In genomic region chr1:32205401-32206370, GRCh38 we compare ENCODE assay signal across 8 cellular contexts. TPM values are rescaled to one million over a fixed set of nuclear protein-coding genes. Genes with fewer than 3 reads are reported as not detected.
DNase-seq lines count a peak whose midpoint lies in the region; ATAC-seq and TF ChIP-seq lines count a peak whose summit lies in the region.

TSS of gene IQCC (plus strand) at chr1:32205671. CDS start at chr1:32205682, 11 bp downstream.

- H3K27ac ChIP-seq in BLaER1 = peak within 1 kb of the TSS; percentile 79
- peak within 1 kb of the TSS; percentile 65 for H3K27ac ChIP-seq in RWPE1

- no peaks in the 10 kb centered on the region for H3K36me3 Mint-ChIP-seq in natural killer cell treated with Interleukin-12 subunit alpha and Interleukin-12 subunit beta and Interleukin-15 and Interleukin-18, amount 100 ng/mL, for 72 hours

- peak within 1 kb of the TSS; percentile 89 for H3K9ac ChIP-seq in BLaER1

- peaks cover 23 to 29% of the 10 kb centered on the region in 2 donors for H3K4me1 Mint-ChIP-seq in natural killer cell treated with Interleukin-12 subunit alpha and Interleukin-12 subunit beta and Interleukin-15 and Interleukin-18, amount 100 ng/mL, for 72 hours (ENCODE audit: low read depth in 2 of 2)

- H4K20me1 ChIP-seq in BLaER1 = no peaks in the 10 kb centered on the region

- no peaks in the 10 kb centered on the region for H3K9me3 Mint-ChIP-seq in natural killer cell treated with Interleukin-12 subunit alpha and Interleukin-12 subunit beta and Interleukin-15 and Interleukin-18, amount 100 ng/mL, for 72 hours

- peak; percentile 83 to 87 for ATAC-seq in natural killer cell treated with Interleukin-12 subunit alpha and Interleukin-12 subunit beta and Interleukin-15 and Interleukin-18, amount 100 ng/mL, for 72 hours

- H3K9me3 ChIP-seq in BLaER1 = no peaks in the 10 kb centered on the region

- peak within 1 kb of the TSS; percentile 91 for H3K4me3 Mint-ChIP-seq in natural killer cell treated with Interleukin-12 subunit alpha and Interleukin-12 subunit beta and Interleukin-15 and Interleukin-18, amount 100 ng/mL, for 72 hours

- DNase-seq in GM20000 (ENCODE audit: low spot score) = peak; percentile 90
- DNase-seq in M059J (ENCODE audit: low read depth) = peak; percentile 89
- peak; percentile 85 for DNase-seq in RWPE1 (ENCODE audit: low spot score)
- peak; percentile 71 for DNase-seq in activated effector memory CD4-positive, alpha-beta T cell treated with Interleukin-2 at 50 U/mL for 16 hours
- peak; percentile 72 for DNase-seq in fibroblast of the aortic adventitia (ENCODE audit: low read depth)
- DNase-seq in natural killer cell treated with Interleukin-12 subunit alpha and Interleukin-12 subunit beta and Interleukin-15 and Interleukin-18, amount 100 ng/mL, for 72 hours (ENCODE audit: low spot score) = peak; percentile 89
- peak; percentile 69 to 84 (median 82) for DNase-seq in stimulated activated naive CD4-positive, alpha-beta T cell (lab: John Stamatoyannopoulos, UW)

- no peak for TF ChIP-seq CTCF in GM20000 (IDR thresholded peaks at IDR 0.05; ENCODE audit: extremely low read depth, missing control alignments)
- TF ChIP-seq CTCF in RWPE1 (conservative IDR thresholded peaks at IDR 0.05; ENCODE audit: low read depth) = no peak
- no peak for TF ChIP-seq CTCF in fibroblast of the aortic adventitia (IDR thresholded peaks at IDR 0.05; ENCODE audit: insufficient read depth, low read length)

- peaks cover 55% of the 10 kb centered on the region for H3K4me1 ChIP-seq in BLaER1

- peak within 1 kb of the TSS; percentile 99 for H3K4me2 ChIP-seq in BLaER1

- H3K27me3 ChIP-seq in BLaER1 = no peaks in the 10 kb centered on the region

- H3K36me3 ChIP-seq in BLaER1 = peaks cover 22% of the 10 kb centered on the region; the same call in 1 of the 2 replicates

- H3K4me3 ChIP-seq in BLaER1 (peak within 1 kb of the TSS; percentile 88), fibroblast of the aortic adventitia (ENCODE audit: low read depth, low read length) (peak within 1 kb of the TSS; percentile 87)

- peak within 1 kb of the TSS; percentile 72 to 79 for H3K27ac Mint-ChIP-seq in natural killer cell treated with Interleukin-12 subunit alpha and Interleukin-12 subunit beta and Interleukin-15 and Interleukin-18, amount 100 ng/mL, for 72 hours

- no peaks in the 10 kb centered on the region for H3K27me3 Mint-ChIP-seq in natural killer cell treated with Interleukin-12 subunit alpha and Interleukin-12 subunit beta and Interleukin-15 and Interleukin-18, amount 100 ng/mL, for 72 hours

- CTCF ChIA-PET in RWPE1 (lab: Yijun Ruan, JAX) = interaction anchor here (0.6 to 2.2 kb wide), 2 partner anchors 10 to 31 kb away, joined by 3 to 11 read pairs; no protein-coding TSS in a partner anchor

- POLR2A ChIA-PET in RWPE1 (lab: Yijun Ruan, JAX; ENCODE audit: low non-redundant PET) = interaction anchor here (0.6 to 0.7 kb wide), 2 partner anchors 26 to 51 kb away, joined by 5 read pairs; partner anchors contain the start of gene TXLNA

RNA-seq across cellular contexts. Expression of gene IQCC, which starts in this region (rescaled TPM):
- 6.9 and 8.7 TPM in 2 replicates for total RNA-seq in M059J (2014; rRNA removed; shearing (Covaris generic))
- 0.41 and 2.3 TPM in 2 replicates for total RNA-seq in fibroblast of the aortic adventitia (ENCODE audit: low replicate concordance)
- total RNA-seq in natural killer cell treated with Interleukin-12 subunit alpha and Interleukin-12 subunit beta and Interleukin-15 and Interleukin-18, amount 100 ng/mL, for 72 hours = 1 to 10 TPM; 1.7 to 5.0 TPM

Comparison
In these comparisons a context has a peak if more than half of its experiments do, and no peak if none do; other contexts are left out.
1. Peak in every context shown above with its lines: DNase-seq, ATAC-seq, H3K4me3 ChIP-seq and H3K27ac ChIP-seq.